22 cellular contexts compared by ENCODE assay signal in the genomic region with DNA sequence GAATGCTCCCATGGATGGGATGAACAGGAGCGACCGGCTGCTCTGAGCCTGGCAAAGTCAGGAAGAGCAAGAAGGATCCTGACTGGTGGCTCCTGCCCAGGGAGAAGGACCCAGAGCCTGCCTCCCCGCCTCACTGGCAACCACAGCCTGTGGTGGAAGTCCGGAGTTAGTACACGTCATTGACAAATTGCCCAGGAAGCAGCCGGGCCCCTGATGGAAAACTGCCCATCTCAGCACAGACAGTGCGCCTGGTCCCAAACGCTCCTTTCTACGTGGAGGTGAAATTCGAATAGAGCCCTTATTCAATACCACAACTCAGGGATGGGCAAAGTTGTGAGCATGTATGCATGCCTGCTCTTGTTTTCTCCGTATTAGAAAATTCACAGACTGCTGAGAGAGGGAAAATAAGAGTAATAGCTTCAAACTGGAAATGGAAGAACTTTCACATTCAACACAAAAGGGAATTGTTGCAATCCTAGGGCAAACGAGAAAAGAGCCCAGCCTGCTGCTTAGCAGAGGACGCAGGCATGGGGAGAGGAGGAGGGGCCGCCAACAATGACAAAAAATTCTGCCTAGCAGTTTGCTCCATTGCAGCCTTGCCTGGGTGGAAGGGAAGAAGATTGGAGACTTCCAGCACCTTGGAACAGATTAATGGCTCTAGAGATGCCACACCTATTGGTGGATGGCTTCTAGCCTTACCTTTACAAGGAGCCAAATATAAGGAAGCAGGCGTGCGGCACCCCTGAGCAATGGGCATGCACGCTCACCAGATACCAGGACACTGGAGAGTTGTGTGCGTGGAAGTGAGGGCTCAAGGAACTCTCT.
DNase-seq lines count a peak whose midpoint lies in the region; ATAC-seq, FAIRE-seq and TF ChIP-seq lines count a peak whose summit lies in the region.
"Had no signal": no experiment of that assay in that cellular context is flagged by ENCODE, and none has a peak within 500 bp of the region (broad histone marks: within the 10 kb centered on the region; RNA-seq: fewer than 3 reads in every experiment).

No MANE protein-coding gene starts in this region.

- H3K4me2 ChIP-seq in keratinocyte (ENCODE audit: control insufficient read depth, extremely low read depth, insufficient read depth, low read depth, low read length): peak overlapping the region; percentile 39
- H3K4me2 ChIP-seq: hepatocyte had no signal

- in situ Hi-C loops in astrocyte of the cerebellum (cut with HindIII; ENCODE audit: low sequenced_read_pairs): no loop called here

- no peaks in the 10 kb centered on the region for H3K36me3 ChIP-seq in keratinocyte (ENCODE audit: control insufficient read depth in 2 of 2, extremely low read depth in 1 of 2, insufficient read depth in 2 of 2, low read length in 2 of 2)
- no peaks in the 10 kb centered on the region for H3K36me3 ChIP-seq in spleen

- no peaks in the 10 kb centered on the region for H4K20me1 ChIP-seq in keratinocyte (ENCODE audit: control insufficient read depth, extremely low read depth, insufficient read depth, low read length)

- H3K27me3 ChIP-seq in keratinocyte (ENCODE audit: control insufficient read depth, extremely low read depth, insufficient read depth, low read length): no peaks in the 10 kb centered on the region
- H3K27me3 ChIP-seq in spleen (replicated peaks in 1 of 7): peaks cover 0 to 7% (median 0%) of the 10 kb centered on the region in 7 donors
- H3K27me3 ChIP-seq: hepatocyte had no signal

- 32 to 41% (median 33%) methylated on average over 17 to 18 of the region's 18 CpGs for WGBS in spleen, 5 donors

- H3K9me1 ChIP-seq in keratinocyte (ENCODE audit: control insufficient read depth, extremely low read depth, insufficient read depth, low read length): no peaks in the 10 kb centered on the region

- peak; percentile 36 for FAIRE-seq in keratinocyte (lab: Jason Lieb, UNC)
- FAIRE-seq: H54, kidney had no signal

- H3K27ac ChIP-seq in keratinocyte (ENCODE audit: control insufficient read depth, insufficient read depth, low read length) (no peak overlapping the region), spleen (no peak overlapping the region)
- H3K27ac ChIP-seq: hepatocyte, VCaP had no signal

- no peak for ATAC-seq in GM21717 (IDR thresholded peaks at IDR 0.05; ENCODE audit: unreplicated experiment)
- ATAC-seq in HG02588 (IDR thresholded peaks at IDR 0.05; ENCODE audit: unreplicated experiment): no peak
- ATAC-seq: activated naive CD4-positive, alpha-beta T cell treated with anti-CD3 and anti-CD28 coated beads, Interleukin-2, amount 50 U/mL, for 72 hours; T-cell had no signal

- H3K4me3 ChIP-seq in astrocyte of the cerebellum (ENCODE audit: low read depth, low read length): no peak overlapping the region
- H3K4me3 ChIP-seq in keratinocyte (ENCODE audit: control insufficient read depth in 2 of 3, extremely low read depth in 1 of 3, insufficient read depth in 2 of 3, low read depth in 1 of 3, low read length in 3 of 3): peak overlapping the region in 2 of 3 experiments; percentile 1 to 2
- H3K4me3 ChIP-seq in spleen: no peak overlapping the region
- H3K4me3 ChIP-seq: hepatocyte had no signal

- TF ChIP-seq CTCF in astrocyte of the cerebellum (IDR thresholded peaks at IDR 0.05; ENCODE audit: low read depth, low read length, missing control alignments) (no peak), keratinocyte (optimal IDR thresholded peaks at IDR 0.05 in 1 of 3, IDR thresholded peaks at IDR 0.05 in 1 of 3, conservative IDR thresholded peaks at IDR 0.05 in 1 of 3; ENCODE audit: extremely low read depth in 1 of 3, insufficient read depth in 2 of 3, low read length in 3 of 3) (no peak), spleen (IDR thresholded peaks at IDR 0.05 in 8 of 11, conservative IDR thresholded peaks at IDR 0.05 in 3 of 11) (no peak)

- H3K9ac ChIP-seq in keratinocyte (ENCODE audit: control insufficient read depth, extremely low read depth, insufficient read depth, low read length): no peak overlapping the region

- intact Hi-C loops in spleen (cut with DNase I; ENCODE audit: low total_unique reads): no loop called here

- peak overlapping the region; percentile 71 for H2AFZ ChIP-seq in keratinocyte (ENCODE audit: control insufficient read depth, low read length)
- H2AFZ ChIP-seq: hepatocyte had no signal

- H3K9me3 ChIP-seq in keratinocyte (ENCODE audit: control insufficient read depth, low read depth, low read length): no peaks in the 10 kb centered on the region
- no peaks in the 10 kb centered on the region for H3K9me3 ChIP-seq in spleen

- peaks cover 16% of the 10 kb centered on the region for H3K4me1 ChIP-seq in keratinocyte (ENCODE audit: control insufficient read depth, extremely low read depth, insufficient read depth, low read length)
- H3K4me1 ChIP-seq in spleen: peaks cover 0 to 6% (median under 1%) of the 10 kb centered on the region in 6 donors

- dilution Hi-C loops in keratinocyte (cut with MboI; ENCODE audit: extremely low pct_ligation_motif_present, low sequenced_read_pairs): no loop called here

- H3K79me2 ChIP-seq in keratinocyte (ENCODE audit: control insufficient read depth, insufficient read depth, low read length): no peaks in the 10 kb centered on the region
- H3K79me2 ChIP-seq: hepatocyte had no signal

- DNase-seq in HT1080 (ENCODE audit: low read depth) (peak; percentile 40), astrocyte of the cerebellum (ENCODE audit: low read depth) (peak; percentile 11), keratinocyte (ENCODE audit: low read depth, low spot score) (no peak), spleen (peak; percentile 33), GDM1 (lab: John Stamatoyannopoulos, UW) (no peak)
- no peak for DNase-seq in stimulated activated naive CD4-positive, alpha-beta T cell (lab: John Stamatoyannopoulos, UW)
- DNase-seq: activated CD4-positive, alpha-beta T cell treated with anti-CD3 and anti-CD28 coated beads, Interleukin-2, amount 50 U/mL, for 48 hours; activated T-cell treated with anti-CD3 and anti-CD28 coated beads, Interleukin-2, amount 50 U/mL, for 24 hours; effector memory CD4-positive, alpha-beta T cell; Karpas-422; kidney; NCI-H1436; RPMI8226; stimulated activated CD4-positive, alpha-beta T cell treated with anti-CD3 and anti-CD28 coated beads, Interleukin-4, amount 100 ng/mL, for 4 hours; stimulated activated CD8-positive, alpha-beta memory T cell treated with anti-CD3 and anti-CD28 coated beads, Interleukin-4, amount 100 ng/mL, for 48 hours; T-cell had no signal

- TF ChIP-seq POLR2A in spleen (IDR thresholded peaks at IDR 0.05): no peak

Comparison
In these comparisons a context has a peak if more than half of its experiments do, and no peak if none do; other contexts are left out.
1. DNase-seq: peak in HT1080 (single experiment), astrocyte of the cerebellum (single experiment) and spleen (single experiment); none in keratinocyte (single experiment), stimulated activated naive CD4-positive, alpha-beta T cell (0 of 6) and GDM1 (single experiment).
2. H3K4me3 ChIP-seq: peak in keratinocyte (2 of 3); none in astrocyte of the cerebellum (single experiment) and spleen (0 of 8).